In the genomic region with DNA sequence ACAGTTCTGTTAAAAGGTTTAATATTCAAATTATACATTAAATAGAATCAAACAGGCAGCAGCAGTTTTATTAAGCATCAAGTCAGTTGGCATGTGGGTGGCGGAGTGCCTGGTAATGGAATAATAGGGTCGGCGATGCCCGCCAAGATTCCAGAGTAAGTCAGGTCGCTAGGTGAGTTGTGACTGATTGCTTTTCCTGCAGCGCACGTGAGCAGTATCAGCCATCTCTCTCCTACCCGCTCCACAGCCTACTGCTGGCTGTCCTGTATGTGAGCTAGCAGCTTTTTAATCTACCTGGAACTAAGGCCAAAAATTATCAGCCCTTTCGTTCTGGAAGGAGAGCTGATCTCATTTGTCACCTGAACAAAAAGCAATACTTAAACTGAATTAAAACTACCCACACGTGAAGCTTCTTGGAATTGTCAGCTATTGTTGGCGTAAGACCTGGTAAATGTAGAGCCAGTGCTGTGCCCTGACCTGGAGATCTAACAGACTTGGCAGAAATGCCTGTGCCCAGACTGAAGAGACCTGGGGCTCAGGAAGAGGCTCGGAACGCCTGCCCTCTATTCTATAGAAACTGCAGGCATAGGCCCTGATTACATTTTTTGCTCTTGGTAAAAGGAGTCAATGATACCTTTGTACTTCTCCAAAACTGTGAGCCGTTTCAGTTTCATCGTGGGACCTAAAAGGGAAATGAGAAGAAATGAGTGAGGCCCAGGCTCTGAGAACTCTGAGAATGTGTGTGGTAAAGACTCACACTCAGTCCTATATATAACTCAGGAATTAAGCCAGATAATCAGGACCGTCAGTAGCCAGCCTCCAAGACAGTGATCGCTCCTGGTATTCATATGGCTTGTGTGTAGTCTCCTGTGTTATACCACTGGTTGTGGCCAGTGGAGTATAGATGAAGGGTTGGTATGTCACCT, we compare ENCODE assay signal across 11 cellular contexts. TPM values are rescaled to one million over a fixed set of nuclear protein-coding genes. Genes with fewer than 3 reads are reported as not detected.
DNase-seq lines count a peak whose midpoint lies in the region; ATAC-seq, FAIRE-seq and TF ChIP-seq lines count a peak whose summit lies in the region.
"Had no signal": no experiment of that assay in that cellular context is flagged by ENCODE, and none has a peak within 500 bp of the region (broad histone marks: within the 10 kb centered on the region; RNA-seq: fewer than 3 reads in every experiment).

No MANE protein-coding gene starts in this region.

- peaks cover 5 to 37% (median 20%) of the 10 kb centered on the region in 4 donors for H3K4me1 Mint-ChIP-seq in CD4-positive, CD25-positive, alpha-beta regulatory T cell
- peaks cover 51% of the 10 kb centered on the region for H3K4me1 Mint-ChIP-seq in activated naive CD8-positive, alpha-beta T cell treated with anti-CD3 and anti-CD28 coated beads, Interleukin-2, amount 10 ng/mL, durations not matched to agents 7 days and 5 days

- no peak for FAIRE-seq in D721Med (lab: Jason Lieb, UNC)

- ATAC-seq in CD4-positive, CD25-positive, alpha-beta regulatory T cell (ENCODE audit: low read depth in 2 of 2), result no peak
- ATAC-seq in GM19452 (IDR thresholded peaks at IDR 0.05; ENCODE audit: unreplicated experiment) (peak; percentile 62), HG03108 (IDR thresholded peaks at IDR 0.05; ENCODE audit: unreplicated experiment) (peak; percentile 48)
- ATAC-seq in activated naive CD8-positive, alpha-beta T cell treated with anti-CD3 and anti-CD28 coated beads, Interleukin-2, amount 10 ng/mL, durations not matched to agents 7 days and 5 days (ENCODE audit: low read depth), result no peak

- POLR2A ChIA-PET in activated naive CD8-positive, alpha-beta T cell treated with anti-CD3 and anti-CD28 coated beads, Interleukin-2, amount 10 ng/mL, durations not matched to agents 7 days and 5 days (lab: Charles Lee), result interaction anchor here (0.5 to 2.2 kb wide), 2 partner anchors 22 to 52 kb away, joined by 3 to 8 read pairs; partner anchors contain the start of gene IDH3A

- no peak overlapping the region for H3K4me3 ChIP-seq in CD4-positive, CD25-positive, alpha-beta regulatory T cell (ENCODE audit: low read depth, low read length)
- H3K4me3 ChIP-seq: right lobe of liver had no signal

- peaks cover 56% of the 10 kb centered on the region for H3K36me3 Mint-ChIP-seq in CD4-positive, CD25-positive, alpha-beta regulatory T cell
- peaks cover 48% of the 10 kb centered on the region for H3K36me3 Mint-ChIP-seq in activated naive CD8-positive, alpha-beta T cell treated with anti-CD3 and anti-CD28 coated beads, Interleukin-2, amount 10 ng/mL, durations not matched to agents 7 days and 5 days

- H3K27me3 ChIP-seq in CD4-positive, CD25-positive, alpha-beta regulatory T cell (ENCODE audit: control insufficient read depth, insufficient read depth, low read length), result no peaks in the 10 kb centered on the region
- H3K27me3 ChIP-seq: right lobe of liver had no signal

- H3K27me3 Mint-ChIP-seq in CD4-positive, CD25-positive, alpha-beta regulatory T cell, result no peaks in the 10 kb centered on the region
- no peaks in the 10 kb centered on the region for H3K27me3 Mint-ChIP-seq in activated naive CD8-positive, alpha-beta T cell treated with anti-CD3 and anti-CD28 coated beads, Interleukin-2, amount 10 ng/mL, durations not matched to agents 7 days and 5 days

- DNase-seq in CD4-positive, CD25-positive, alpha-beta regulatory T cell, result peak in 1 of 3 donors; percentile 9
- DNase-seq in activated naive CD8-positive, alpha-beta T cell treated with anti-CD3 and anti-CD28 coated beads, Interleukin-2, amount 10 ng/mL, durations not matched to agents 7 days and 5 days, result no peak
- DNase-seq in SK-N-DZ (ENCODE audit: low spot score) (no peak), 8988T (no peak), D721Med (ENCODE audit: insufficient read length, low spot score) (no peak), NCI-H2029 (lab: John Stamatoyannopoulos, UW) (no peak)
- DNase-seq: HFFc6, NCI-H69 had no signal

- H3K27ac ChIP-seq in CD4-positive, CD25-positive, alpha-beta regulatory T cell (ENCODE audit: insufficient read depth, low read length, poor library complexity, severe bottlenecking), result no peak overlapping the region
- H3K27ac ChIP-seq: right lobe of liver had no signal

- no peak for TF ChIP-seq CTCF in D721Med (IDR thresholded peaks at IDR 0.05; ENCODE audit: insufficient read depth, missing control alignments)

- peaks cover 0 to 2% (median 0%) of the 10 kb centered on the region in 7 donors for H3K9me3 Mint-ChIP-seq in CD4-positive, CD25-positive, alpha-beta regulatory T cell
- H3K9me3 Mint-ChIP-seq in activated naive CD8-positive, alpha-beta T cell treated with anti-CD3 and anti-CD28 coated beads, Interleukin-2, amount 10 ng/mL, durations not matched to agents 7 days and 5 days, result no peaks in the 10 kb centered on the region
- H3K9me3 Mint-ChIP-seq: HFFc6 had no signal

- H3K27ac Mint-ChIP-seq in CD4-positive, CD25-positive, alpha-beta regulatory T cell, result peak overlapping the region in 2 of 3 donors; percentile 26 to 47
- peak overlapping the region; percentile 50 for H3K27ac Mint-ChIP-seq in activated naive CD8-positive, alpha-beta T cell treated with anti-CD3 and anti-CD28 coated beads, Interleukin-2, amount 10 ng/mL, durations not matched to agents 7 days and 5 days
- H3K27ac Mint-ChIP-seq: HFFc6 had no signal

- peaks cover 19% of the 10 kb centered on the region for H3K4me1 ChIP-seq in CD4-positive, CD25-positive, alpha-beta regulatory T cell (ENCODE audit: control insufficient read depth, insufficient read depth, low read length, poor library complexity, severe bottlenecking)
- H3K4me1 ChIP-seq: right lobe of liver had no signal

- H3K4me3 Mint-ChIP-seq in CD4-positive, CD25-positive, alpha-beta regulatory T cell, result no peak overlapping the region
- H3K4me3 Mint-ChIP-seq in activated naive CD8-positive, alpha-beta T cell treated with anti-CD3 and anti-CD28 coated beads, Interleukin-2, amount 10 ng/mL, durations not matched to agents 7 days and 5 days, result no peak overlapping the region
- H3K4me3 Mint-ChIP-seq: HFFc6 had no signal

- no peaks in the 10 kb centered on the region for H3K9me3 ChIP-seq in CD4-positive, CD25-positive, alpha-beta regulatory T cell (ENCODE audit: control insufficient read depth in 2 of 2, low read length in 2 of 2)
- H3K9me3 ChIP-seq: right lobe of liver had no signal

- H3K36me3 ChIP-seq in CD4-positive, CD25-positive, alpha-beta regulatory T cell (ENCODE audit: control insufficient read depth, insufficient read depth, low read length), result peaks cover 46% of the 10 kb centered on the region

RNA-seq across cellular contexts. Expression of gene IDH3A, which starts 21.9 kb away (rescaled TPM):
- total RNA-seq in CD4-positive, CD25-positive, alpha-beta regulatory T cell, result 51.9 TPM
- 10 to 100 TPM; 38.2 to 62.1 (median 46.8) TPM for polyA plus RNA-seq in CD4-positive, CD25-positive, alpha-beta regulatory T cell
- total RNA-seq in activated naive CD8-positive, alpha-beta T cell treated with anti-CD3 and anti-CD28 coated beads, Interleukin-2, amount 10 ng/mL, durations not matched to agents 7 days and 5 days, result 10 to 100 TPM; 54.5 to 82.8 TPM
- polyA plus RNA-seq in SK-N-DZ (2014; cell fraction: cytosol; rRNA removed), result 21.2 and 24.0 TPM in 2 replicates
- polyA plus RNA-seq in SK-N-DZ (2014; cell fraction: nucleus; rRNA removed), result 21.9 and 30.6 TPM in 2 replicates

RNA-seq across cellular contexts. Expression of gene CIB2, which starts 39.9 kb away (rescaled TPM):
- 1.2 TPM for total RNA-seq in CD4-positive, CD25-positive, alpha-beta regulatory T cell
- 1 to 10 TPM in 3 of 4 donors, under 1 TPM in 1; 0.94 to 2.7 (median 1.9) TPM for polyA plus RNA-seq in CD4-positive, CD25-positive, alpha-beta regulatory T cell
- total RNA-seq in activated naive CD8-positive, alpha-beta T cell treated with anti-CD3 and anti-CD28 coated beads, Interleukin-2, amount 10 ng/mL, durations not matched to agents 7 days and 5 days, result 1 to 10 TPM in 1 of 2 experiments, under 1 TPM in 1; 0.88 to 1.5 TPM
- 47.9 and 55.2 TPM in 2 replicates for polyA plus RNA-seq in SK-N-DZ (2014; cell fraction: cytosol; rRNA removed)
- 21.6 and 26.8 TPM in 2 replicates for polyA plus RNA-seq in SK-N-DZ (2014; cell fraction: nucleus; rRNA removed)

Comparison
In these comparisons a context has a peak if more than half of its experiments do, and no peak if none do; other contexts are left out.
1. ATAC-seq: peak in GM19452 (single experiment) and HG03108 (single experiment); none in CD4-positive, CD25-positive, alpha-beta regulatory T cell (0 of 2) and activated naive CD8-positive, alpha-beta T cell treated with anti-CD3 and anti-CD28 coated beads, Interleukin-2, amount 10 ng/mL, durations not matched to agents 7 days and 5 days (single experiment).